Comparison of ENCODE assay signal across 8 cellular contexts in the genomic region with DNA sequence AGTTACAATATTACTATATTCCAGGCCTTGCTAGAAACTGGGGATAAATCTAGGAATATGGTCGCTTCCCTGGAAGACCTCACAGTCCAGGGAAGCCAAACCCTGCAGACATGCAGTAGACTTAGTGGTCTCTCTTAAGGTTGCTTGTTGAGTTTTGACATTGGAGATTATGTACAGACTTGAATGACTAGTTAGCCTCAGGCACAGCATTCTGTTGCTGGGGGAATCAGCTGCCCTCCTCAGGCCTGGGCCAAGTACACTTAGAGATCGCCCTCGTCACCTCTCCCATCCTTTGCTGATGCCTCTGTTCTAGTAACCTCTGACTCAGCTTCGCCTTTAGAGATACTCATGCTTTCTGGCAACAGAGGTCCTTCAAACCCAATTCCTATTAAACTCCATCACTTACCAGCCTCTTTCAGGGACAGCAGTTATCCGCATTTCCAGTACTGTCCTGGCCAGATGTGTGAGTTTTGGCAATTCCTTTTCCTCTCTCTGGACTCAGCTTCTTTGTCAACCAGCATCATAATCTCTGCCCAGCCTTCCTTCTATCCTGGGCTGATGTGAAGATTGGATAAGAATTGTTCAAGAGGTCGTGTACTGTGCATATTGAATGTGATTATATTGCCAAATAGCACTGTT. TPM values are rescaled to one million over a fixed set of nuclear protein-coding genes. Genes with fewer than 3 reads are reported as not detected.
DNase-seq lines count a peak whose midpoint lies in the region; ATAC-seq, FAIRE-seq and TF ChIP-seq lines count a peak whose summit lies in the region.

No MANE protein-coding gene starts in this region.

- 0 out of 2 replicates have a peak, but pooled peaks have one; percentile 9 for TF ChIP-seq POLR2A in A549 (IDR thresholded peaks at IDR 0.05; ENCODE audit: low read length)
- TF ChIP-seq POLR2A in lower leg skin (IDR thresholded peaks at IDR 0.05), result no peak

- intact Hi-C loops in ascending aorta (cut with DNase I), result loop anchor here (2.0 to 5.0 kb wide), 4 partner anchors 72 to 326 kb away; partner anchors contain the start of gene CLPB
- intact Hi-C loops in lower leg skin (cut with DNase I; ENCODE audit: low total_unique reads), result no loop called here

- TF ChIP-seq EP300 in A549 (IDR thresholded peaks at IDR 0.05), result no peak

- no peak overlapping the region for H2BK120ac ChIP-seq in mesendoderm (ENCODE audit: low read depth, low read length)

- H3K79me2 ChIP-seq in mesendoderm (ENCODE audit: control insufficient read depth, insufficient read depth, low read length), result no peaks in the 10 kb centered on the region

- H3K4me1 ChIP-seq in A549 (peaks cover 9% of the 10 kb centered on the region; the same call in 2 of the 3 replicates), ascending aorta (peaks cover 3 to 10% of the 10 kb centered on the region in 2 donors), mesendoderm (ENCODE audit: control insufficient read depth, low read depth, low read length) (peaks cover 2% of the 10 kb centered on the region)

- 96% methylated on average over 6 of the region's 6 CpGs for WGBS in A549 (ENCODE audit: missing lambda C conversion rate)
- no CpG with 5 or more reads among the region's 6 CpGs for WGBS in mesendoderm (ENCODE audit: extremely low coverage, insufficient coverage, low lambda C conversion rate)
- WGBS in lower leg skin, 2 donors, result 69 to 82% methylated on average over 6 of the region's 6 CpGs

- H3K36me3 ChIP-seq in ascending aorta (no peaks in the 10 kb centered on the region), mesendoderm (ENCODE audit: control insufficient read depth, insufficient read depth, low read length) (no peaks in the 10 kb centered on the region)

- no peak for TF ChIP-seq CTCF in A549 (IDR thresholded peaks at IDR 0.05)
- TF ChIP-seq CTCF in HFF-Myc (IDR thresholded peaks at IDR 0.05; ENCODE audit: low read depth, low read length, missing control alignments), result no peak
- no peak for TF ChIP-seq CTCF in ascending aorta (IDR thresholded peaks at IDR 0.05)
- no peak for TF ChIP-seq CTCF in lower leg skin (IDR thresholded peaks at IDR 0.05)

- peak overlapping the region; percentile 88 for H4K8ac ChIP-seq in mesendoderm (ENCODE audit: low read depth, low read length)

- H4K5ac ChIP-seq in mesendoderm (ENCODE audit: low read length), result peak overlapping the region; percentile 8

- DNase-seq in A549 (ENCODE audit: low read depth in 1 of 2, low spot score in 1 of 2) (no peak), HFF-Myc (ENCODE audit: extremely low read depth, low read depth) (no peak), ascending aorta (ENCODE audit: low spot score in 2 of 2) (no peak), mesendoderm (no peak), NCI-H748 treated with DMSO at 0.1 percent for 48 hours (lab: John Stamatoyannopoulos, UW) (no peak), lower leg skin (ENCODE audit: low spot score in 2 of 2) (no peak)
- DNase-seq in activated CD4-positive, CD25-positive, alpha-beta regulatory T cell treated with anti-CD3 and anti-CD28 coated beads, Interleukin-2, amount 50 U/mL, for 72 hours, result no peak

- CTCF ChIA-PET in A549 (lab: Yijun Ruan, JAX), result interaction anchor here (1.0 to 3.0 kb wide), 8 partner anchors 12 to 318 kb away, joined by 3 to 26 read pairs (median 4); no protein-coding TSS in a partner anchor

- H3K4me3 ChIP-seq in A549, result peak overlapping the region; percentile 51
- peak overlapping the region; percentile 65 for H3K4me3 ChIP-seq in HFF-Myc (replicated peaks; ENCODE audit: low read depth, low read length)
- H3K4me3 ChIP-seq in ascending aorta, result peak overlapping the region; percentile 69 to 77
- no peak overlapping the region for H3K4me3 ChIP-seq in mesendoderm (ENCODE audit: low read length)
- no peak overlapping the region for H3K4me3 ChIP-seq in lower leg skin (ENCODE audit: low read depth, poor library complexity, severe bottlenecking)

- no peak for TF ChIP-seq RAD21 in A549 (conservative IDR thresholded peaks at IDR 0.05 in 1 of 2, IDR thresholded peaks at IDR 0.05 in 1 of 2)

- H2BK5ac ChIP-seq in mesendoderm (ENCODE audit: low read length), result no peak overlapping the region

- H3K27ac ChIP-seq in A549 (peak overlapping the region; percentile 94 to 97), ascending aorta (peak overlapping the region; percentile 95 to 97), mesendoderm (ENCODE audit: low read depth, low read length) (no peak overlapping the region)

- no peaks in the 10 kb centered on the region for H3K79me1 ChIP-seq in mesendoderm (ENCODE audit: low read length)

- no peak overlapping the region for H3K23ac ChIP-seq in mesendoderm (ENCODE audit: low read length)

- H3K18ac ChIP-seq in mesendoderm (ENCODE audit: low read length), result no peak overlapping the region

- H3K4ac ChIP-seq in mesendoderm (ENCODE audit: low read depth, low read length), result peak overlapping the region; percentile 56

- peak overlapping the region; percentile 6 for H3K56ac ChIP-seq in mesendoderm (ENCODE audit: low read length)

- H3K4me2 ChIP-seq in A549, result peak overlapping the region; percentile 86
- no peak overlapping the region for H3K4me2 ChIP-seq in mesendoderm (ENCODE audit: low read length)

- H3K9me3 ChIP-seq in A549, result no peaks in the 10 kb centered on the region
- no peaks in the 10 kb centered on the region for H3K9me3 ChIP-seq in ascending aorta

- H3K27me3 ChIP-seq in ascending aorta, result no peaks in the 10 kb centered on the region
- no peaks in the 10 kb centered on the region for H3K27me3 ChIP-seq in mesendoderm (ENCODE audit: insufficient read depth, low read length, poor library complexity)

- FAIRE-seq in A549 (lab: Jason Lieb, UNC), result no peak

- POLR2A ChIA-PET in A549 (lab: Yijun Ruan, JAX), result interaction anchor here (1.5 to 1.6 kb wide), 3 partner anchors 11 to 31 kb away, joined by 6 to 20 read pairs (median 9); partner anchors contain the start of gene LAMTOR1

- no peak overlapping the region for H2BK15ac ChIP-seq in mesendoderm (replicated peaks; ENCODE audit: low read depth)

- ATAC-seq in A549, result no peak
- no peak for ATAC-seq in HG03521 (IDR thresholded peaks at IDR 0.05; ENCODE audit: unreplicated experiment)

- H3K9ac ChIP-seq in mesendoderm (ENCODE audit: low read length), result peak overlapping the region; percentile 69

- no peak overlapping the region for H2AK5ac ChIP-seq in mesendoderm (ENCODE audit: low read length)

TF ChIP-seq in A549, 52 proteins besides CTCF, POLR2A, EP300 and RAD21 (continues in another document):
- TF ChIP-seq ZSCAN20 (CRISPR knock-in tag; IDR thresholded peaks at IDR 0.05), result no peak

RNA-seq across cellular contexts. Expression of gene ANAPC15, which starts 0.8 kb away (rescaled TPM):
- 48.5 and 88.2 TPM in 2 replicates for polyA plus RNA-seq in A549 (2011; rRNA removed)
- polyA plus RNA-seq in A549 (2012; cell fraction: cytosol; rRNA removed), result 92.8 and 123 TPM in 2 replicates
- 38.6 and 44.0 TPM in 2 replicates for polyA plus RNA-seq in A549 (2012; cell fraction: nucleus; rRNA removed)
- polyA plus RNA-seq in A549 (2017; fragmentation: RNase III; extraction: RNeasy Plus Mini Kit Qiagen cat#74134 plus additional on column Dnase treatment), result 96.2 to 103 TPM (median 97.5 TPM) in 3 replicates
- 43.8 and 49.8 TPM in 2 replicates for polyA minus RNA-seq in A549 (2011; rRNA and poly(A)+ RNA removed)
- total RNA-seq in ascending aorta, result not detected
- polyA plus RNA-seq in mesendoderm (2013, experiment 1 of 2), result 96.5 TPM
- 94.0 TPM for polyA plus RNA-seq in mesendoderm (2013, experiment 2 of 2)
- total RNA-seq in lower leg skin, result 10 to 100 TPM in 3 of 4 donors, 1 to 10 TPM in 1; 5.0 to 27.8 (median 24.9) TPM

RNA-seq across cellular contexts. Expression of gene TOMT, which starts 7.6 kb away (rescaled TPM):
- polyA plus RNA-seq in A549 (2011; rRNA removed), result not detected in 2 replicates
- 0.06 and 0.09 TPM in 2 replicates for polyA plus RNA-seq in A549 (2012; cell fraction: cytosol; rRNA removed)
- polyA plus RNA-seq in A549 (2012; cell fraction: nucleus; rRNA removed), result 1.8 and 1.9 TPM in 2 replicates
- polyA plus RNA-seq in A549 (2017; fragmentation: RNase III; extraction: RNeasy Plus Mini Kit Qiagen cat#74134 plus additional on column Dnase treatment), result not detected in 3 replicates
- not detected in 2 replicates for polyA minus RNA-seq in A549 (2011; rRNA and poly(A)+ RNA removed)
- total RNA-seq in ascending aorta, result not detected
- not detected for polyA plus RNA-seq in mesendoderm (2013, experiment 1 of 2)
- polyA plus RNA-seq in mesendoderm (2013, experiment 2 of 2), result not detected
- total RNA-seq in lower leg skin, result not detected

RNA-seq across cellular contexts. Expression of gene LAMTOR1, which starts 10.2 kb away (rescaled TPM):
- polyA plus RNA-seq in A549 (2011; rRNA removed) (66.1 and 85.8 TPM in 2 replicates), A549 (2017; fragmentation: RNase III; extraction: RNeasy Plus Mini Kit Qiagen cat#74134 plus additional on column Dnase treatment) (109 to 119 TPM (median 114 TPM) in 3 replicates)
- 149 and 169 TPM in 2 replicates for polyA plus RNA-seq in A549 (2012; cell fraction: cytosol; rRNA removed)
- polyA plus RNA-seq in A549 (2012; cell fraction: nucleus; rRNA removed), result 92.6 and 120 TPM in 2 replicates
- 110 and 172 TPM in 2 replicates for polyA minus RNA-seq in A549 (2011; rRNA and poly(A)+ RNA removed)
- total RNA-seq in ascending aorta (148 TPM), lower leg skin (100 to 1,000 TPM in 2 of 4 donors, 10 to 100 TPM in 2; 83.6 to 112 (median 99.9) TPM)
- polyA plus RNA-seq in mesendoderm (2013, experiment 1 of 2), result 88.6 TPM
- 91.0 TPM for polyA plus RNA-seq in mesendoderm (2013, experiment 2 of 2)

RNA-seq across cellular contexts. Expression of gene FOLR3, which starts 22.2 kb away (rescaled TPM):
- polyA plus RNA-seq in A549 (2011; rRNA removed) (not detected in 2 replicates), A549 (2017; fragmentation: RNase III; extraction: RNeasy Plus Mini Kit Qiagen cat#74134 plus additional on column Dnase treatment) (0.29 to 0.36 TPM in 2 of 3 replicates, not detected in the other)
- polyA plus RNA-seq in A549 (2012; cell fraction: cytosol; rRNA removed), result 0.14 TPM in 1 of 2 replicates, not detected in the other
- 0.06 TPM in 1 of 2 replicates, not detected in the other for polyA plus RNA-seq in A549 (2012; cell fraction: nucleus; rRNA removed)
- polyA minus RNA-seq in A549 (2011; rRNA and poly(A)+ RNA removed), result not detected in 2 replicates
- total RNA-seq in ascending aorta (not detected), lower leg skin (under 1 TPM in 2 of 4 donors, not detected in 2; 0.49 to 0.52 TPM)
- not detected for polyA plus RNA-seq in mesendoderm (2013, experiment 1 of 2)
- polyA plus RNA-seq in mesendoderm (2013, experiment 2 of 2), result not detected

RNA-seq across cellular contexts. Expression of gene LRRC51, which starts 32.6 kb away (rescaled TPM):
- polyA plus RNA-seq in A549 (2011; rRNA removed) (14.3 and 16.3 TPM in 2 replicates), A549 (2017; fragmentation: RNase III; extraction: RNeasy Plus Mini Kit Qiagen cat#74134 plus additional on column Dnase treatment) (8.2 to 10.1 TPM (median 9.1 TPM) in 3 replicates)
- polyA plus RNA-seq in A549 (2012; cell fraction: cytosol; rRNA removed), result 12.3 and 13.1 TPM in 2 replicates
- 4.8 and 6.5 TPM in 2 replicates for polyA plus RNA-seq in A549 (2012; cell fraction: nucleus; rRNA removed)
- 12.8 and 20.3 TPM in 2 replicates for polyA minus RNA-seq in A549 (2011; rRNA and poly(A)+ RNA removed)
- total RNA-seq in ascending aorta (12.9 TPM), lower leg skin (10 to 100 TPM in 1 of 4 donors, 1 to 10 TPM in 3; 1.9 to 16.9 (median 4.9) TPM)
- 3.7 TPM for polyA plus RNA-seq in mesendoderm (2013, experiment 1 of 2)
- polyA plus RNA-seq in mesendoderm (2013, experiment 2 of 2), result 4.3 TPM

Comparison
In these comparisons a context has a peak if more than half of its experiments do, and no peak if none do; other contexts are left out.
1. H3K4me3 ChIP-seq: peak in A549 (single experiment), HFF-Myc (single experiment) and ascending aorta (2 of 2); none in mesendoderm (single experiment) and lower leg skin (single experiment).